ENCODE assay signal across 24 cellular contexts in genomic region chr3:110292102-110292501, GRCh38.
"Had no signal": no experiment of that assay in that cellular context is flagged by ENCODE, and none has a peak within 500 bp of the region (broad histone marks: within the 10 kb centered on the region; RNA-seq: fewer than 3 reads in every experiment).

No MANE protein-coding gene starts in this region.

- H3K9me3 ChIP-seq: right lobe of liver, tibial artery had no signal

- H3K4me3 ChIP-seq: left lung, lower lobe of right lung, right atrium auricular region, right lobe of liver, suprapubic skin, thoracic aorta, tibial artery, upper lobe of right lung had no signal

- H3K4me1 ChIP-seq: left lung, lower lobe of right lung, parathyroid adenoma, right atrium auricular region, right lobe of liver, suprapubic skin, tibial artery, upper lobe of right lung had no signal

- H3K36me3 Mint-ChIP-seq: stimulated activated effector memory CD8-positive, alpha-beta T cell treated with anti-CD3 and anti-CD28 coated beads, Interleukin-12 subunit alpha, Interleukin-12 subunit beta, amount 100 ng/mL, for 72 hours had no signal

- ATAC-seq: left colon; left lung; lower lobe of right lung; naive thymus-derived CD8-positive, alpha-beta T cell; right lobe of liver; stimulated activated effector memory CD8-positive, alpha-beta T cell treated with anti-CD3 and anti-CD28 coated beads, Interleukin-12 subunit alpha, Interleukin-12 subunit beta, amount 100 ng/mL, for 72 hours; upper lobe of right lung had no signal

- H3K4me3 Mint-ChIP-seq: naive thymus-derived CD8-positive, alpha-beta T cell; nephron; neural crest cell; stimulated activated effector memory CD8-positive, alpha-beta T cell treated with anti-CD3 and anti-CD28 coated beads, Interleukin-12 subunit alpha, Interleukin-12 subunit beta, amount 100 ng/mL, for 72 hours; stimulated activated naive CD8-positive, alpha-beta T cell treated with anti-CD3 and anti-CD28 coated beads, Interleukin-15, Interleukin-2, amounts not matched to agents 100 ng/mL and 50 ng/mL, for 24 hours had no signal

- H3K27ac Mint-ChIP-seq: naive thymus-derived CD8-positive, alpha-beta T cell; nephron; stimulated activated effector memory CD8-positive, alpha-beta T cell treated with anti-CD3 and anti-CD28 coated beads, Interleukin-12 subunit alpha, Interleukin-12 subunit beta, amount 100 ng/mL, for 72 hours; stimulated activated naive CD8-positive, alpha-beta T cell treated with anti-CD3 and anti-CD28 coated beads, Interleukin-15, Interleukin-2, amounts not matched to agents 100 ng/mL and 50 ng/mL, for 24 hours had no signal

- H3K27ac ChIP-seq: left lung, lower lobe of right lung, parathyroid adenoma, right atrium auricular region, right lobe of liver, suprapubic skin, thoracic aorta, tibial artery, upper lobe of right lung had no signal

- H3K4me1 Mint-ChIP-seq: naive thymus-derived CD8-positive, alpha-beta T cell; nephron; neural crest cell; stimulated activated effector memory CD8-positive, alpha-beta T cell treated with anti-CD3 and anti-CD28 coated beads, Interleukin-12 subunit alpha, Interleukin-12 subunit beta, amount 100 ng/mL, for 72 hours had no signal

- DNase-seq: hippocampal formation; left colon; left lung; lower lobe of right lung; mammary epithelial cell; mesenchymal stem cell; naive thymus-derived CD8-positive, alpha-beta T cell; nucleus accumbens; right lobe of liver; stimulated activated CD4-positive, alpha-beta T cell treated with anti-CD3 and anti-CD28 coated beads, Interleukin-4, amount 100 ng/mL, for 24 hours; stimulated activated naive CD4-positive, alpha-beta T cell; tibial artery; trophoblast cell; upper lobe of right lung had no signal

- H3K27me3 Mint-ChIP-seq: naive thymus-derived CD8-positive, alpha-beta T cell had no signal

- FAIRE-seq: keratinocyte, urothelium cell line had no signal

- H3K27me3 ChIP-seq: left lung, right atrium auricular region, right lobe of liver, suprapubic skin, tibial artery, upper lobe of right lung had no signal

- H3K36me3 ChIP-seq: left lung, lower lobe of right lung, right atrium auricular region, right lobe of liver, suprapubic skin, thoracic aorta, tibial artery, upper lobe of right lung had no signal
